In the genomic region with DNA sequence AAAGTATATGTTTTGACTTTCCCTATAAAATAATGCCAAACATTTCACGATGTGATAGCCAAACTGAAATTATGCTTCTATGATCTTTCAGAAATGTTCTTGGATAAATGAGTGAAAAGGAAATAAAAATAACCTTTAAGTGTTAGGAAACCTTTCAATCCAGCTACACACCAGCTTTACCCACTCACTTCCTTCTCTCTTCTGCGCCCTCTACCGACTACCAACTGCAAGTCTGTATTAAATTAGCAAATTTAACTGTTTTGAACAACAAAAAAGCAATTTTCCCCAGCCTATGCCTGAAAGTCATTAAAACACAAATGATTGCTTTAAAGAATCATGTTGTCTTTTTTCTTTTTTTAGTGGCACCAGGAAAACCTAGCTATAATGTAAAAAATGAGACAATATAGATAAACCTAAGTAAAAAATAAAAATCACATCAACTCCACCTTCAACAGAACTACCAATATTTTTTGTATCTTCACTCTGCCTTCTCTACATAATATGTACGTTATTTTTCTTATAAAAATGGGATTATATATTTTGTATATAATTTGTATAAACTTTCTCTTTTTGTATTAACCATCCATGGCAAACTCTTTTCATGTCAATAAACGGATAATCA, we compare ENCODE assay signal across 8 cellular contexts. TPM values are rescaled to one million over a fixed set of nuclear protein-coding genes. Genes with fewer than 3 reads are reported as not detected.
DNase-seq lines count a peak whose midpoint lies in the region; ATAC-seq and TF ChIP-seq lines count a peak whose summit lies in the region.

No MANE protein-coding gene starts in this region.

- ATAC-seq in thoracic aorta (ENCODE audit: insufficient number of reproducible peaks, low FRiP score, low read depth), result no peak

- H3K27ac Mint-ChIP-seq in activated naive CD4-positive, alpha-beta T cell treated with anti-CD3 and anti-CD28 coated beads for 36 hours, result no peak overlapping the region

- CTCF ChIA-PET in activated naive CD4-positive, alpha-beta T cell treated with anti-CD3 and anti-CD28 coated beads for 36 hours (lab: Charles Lee), result interaction anchor here (0.6 to 3.5 kb wide), 12 partner anchors 12 to 637 kb away, joined by 3 to 22 read pairs (median 4); a partner anchor contains a TSS

- H3K27me3 ChIP-seq in thoracic aorta (replicated peaks; ENCODE audit: insufficient read depth), result no peaks in the 10 kb centered on the region

- no peak overlapping the region for H3K4me3 ChIP-seq in thoracic aorta

- intact Hi-C loops in activated naive CD4-positive, alpha-beta T cell treated with anti-CD3 and anti-CD28 coated beads for 36 hours (cut with micrococcal nuclease), result no loop called here

- no peaks in the 10 kb centered on the region for H3K36me3 Mint-ChIP-seq in activated naive CD4-positive, alpha-beta T cell treated with anti-CD3 and anti-CD28 coated beads for 36 hours (ENCODE audit: low read depth)

- DNase-seq in NCI-H226 (peak; percentile 19), iPS-NIHi11 (ENCODE audit: low spot score) (peak; percentile 27), thoracic aorta (ENCODE audit: low spot score) (no peak), midbrain (lab: John Stamatoyannopoulos, UW) (no peak), NCI-H2196 treated with DMSO at 0.1 percent for 48 hours (lab: John Stamatoyannopoulos, UW; ENCODE audit: unreplicated experiment) (no peak)
- peak; percentile 64 for DNase-seq in activated naive CD4-positive, alpha-beta T cell treated with anti-CD3 and anti-CD28 coated beads for 36 hours

- H3K9me3 ChIP-seq in thoracic aorta, result no peaks in the 10 kb centered on the region

- peak; percentile 87 for TF ChIP-seq CTCF in 22Rv1 (IDR thresholded peaks at IDR 0.05)
- TF ChIP-seq CTCF in GM12873 (IDR thresholded peaks at IDR 0.05; ENCODE audit: insufficient read depth, low read depth, low read length, missing control alignments), result peak; percentile 79
- peak; percentile 56 for TF ChIP-seq CTCF in thoracic aorta (IDR thresholded peaks at IDR 0.05)

- no peaks in the 10 kb centered on the region for H3K9me3 Mint-ChIP-seq in activated naive CD4-positive, alpha-beta T cell treated with anti-CD3 and anti-CD28 coated beads for 36 hours

- no peak overlapping the region for H3K4me3 Mint-ChIP-seq in activated naive CD4-positive, alpha-beta T cell treated with anti-CD3 and anti-CD28 coated beads for 36 hours

- peaks cover 30% of the 10 kb centered on the region for H3K4me1 Mint-ChIP-seq in activated naive CD4-positive, alpha-beta T cell treated with anti-CD3 and anti-CD28 coated beads for 36 hours (ENCODE audit: low read depth)

- H3K4me1 ChIP-seq in thoracic aorta (ENCODE audit: control insufficient read depth in 1 of 2, low read depth in 2 of 2), result peaks cover 0 to 23% of the 10 kb centered on the region in 2 donors

- no peak overlapping the region for H3K27ac ChIP-seq in 22Rv1
- H3K27ac ChIP-seq in thoracic aorta, result no peak overlapping the region

- H3K36me3 ChIP-seq in thoracic aorta, result no peaks in the 10 kb centered on the region

- peaks cover 27% of the 10 kb centered on the region for H3K27me3 Mint-ChIP-seq in activated naive CD4-positive, alpha-beta T cell treated with anti-CD3 and anti-CD28 coated beads for 36 hours (ENCODE audit: low read depth)

RNA-seq across cellular contexts. Expression of a gene that starts 13.2 kb away (rescaled TPM):
- total RNA-seq in activated naive CD4-positive, alpha-beta T cell treated with anti-CD3 and anti-CD28 coated beads for 36 hours, result not detected
- 10 to 100 TPM in 1 of 2 donors, 1 to 10 TPM in 1; 2.2 to 10.7 TPM for total RNA-seq in thoracic aorta

RNA-seq across cellular contexts. Expression of a gene that starts 15.0 kb away (rescaled TPM):
- 10 to 100 TPM in 1 of 2 experiments, 1 to 10 TPM in 1; 8.8 to 10.3 TPM for total RNA-seq in activated naive CD4-positive, alpha-beta T cell treated with anti-CD3 and anti-CD28 coated beads for 36 hours
- total RNA-seq in thoracic aorta, result 10 to 100 TPM; 11.9 to 13.3 TPM

Comparison
In these comparisons a context has a peak if more than half of its experiments do, and no peak if none do; other contexts are left out.
1. DNase-seq: peak in NCI-H226 (single experiment), activated naive CD4-positive, alpha-beta T cell treated with anti-CD3 and anti-CD28 coated beads for 36 hours (single experiment) and iPS-NIHi11 (single experiment); none in thoracic aorta (single experiment), midbrain (single experiment) and NCI-H2196 treated with DMSO at 0.1 percent for 48 hours (single experiment).
2. Peak in every context shown above with its lines, with median percentiles within 50 percentile points of each other: CTCF ChIP-seq.